14 cellular contexts compared by ENCODE assay signal in the genomic region with DNA sequence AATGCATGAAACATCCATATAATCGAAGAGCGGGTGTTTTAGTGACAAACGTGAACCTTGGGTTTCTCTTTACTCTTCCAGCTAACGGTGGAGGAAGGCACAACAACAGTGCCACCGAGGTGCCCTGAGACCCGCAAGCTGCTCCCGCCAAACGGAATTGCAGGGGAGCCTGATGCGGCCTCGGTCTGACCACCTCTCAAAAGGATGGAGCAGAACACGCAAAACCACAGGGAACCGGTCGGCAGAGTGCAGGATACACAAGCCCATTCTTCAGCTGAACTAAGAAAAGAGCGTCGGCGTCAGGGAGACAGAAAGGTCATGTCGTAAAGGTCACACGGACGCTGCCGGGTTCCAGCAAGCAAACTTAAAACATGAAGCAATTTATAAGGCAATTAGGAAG.
"Had no signal": no experiment of that assay in that cellular context is flagged by ENCODE, and none has a peak within 500 bp of the region (broad histone marks: within the 10 kb centered on the region; RNA-seq: fewer than 3 reads in every experiment).

No MANE protein-coding gene starts in this region.

- H3K36me3 ChIP-seq: thyroid gland, uterus had no signal

- DNase-seq: activated CD4-positive, alpha-beta memory T cell treated with anti-CD3 and anti-CD28 coated beads for 36 hours; activated CD4-positive, alpha-beta T cell treated with anti-CD3 and anti-CD28 coated beads for 36 hours; activated CD8-positive, alpha-beta memory T cell treated with anti-CD3 and anti-CD28 coated beads, Interleukin-2, amount 10 ng/mL, durations not matched to agents 7 days and 5 days; activated gamma-delta T cell; activated T-cell treated with anti-CD3 and anti-CD28 coated beads, Interleukin-2, amount 50 U/mL, for 4 hours; midbrain; stimulated activated CD4-positive, alpha-beta T cell treated with anti-CD3 and anti-CD28 coated beads, Interleukin-15, amount 100 ng/mL, for 24 hours; stimulated activated CD4-positive, alpha-beta T cell treated with anti-CD3 and anti-CD28 coated beads, Interleukin-4, amount 100 ng/mL, for 1 hour; stimulated activated naive B cell treated with anti-CD40 and anti-IgM and Interleukin-4, amounts not matched to agents 10 μg/mL and 1 μg/mL and 100 μg/mL, for 72 hours; T-helper 2 cell; thyroid gland had no signal

- H3K4me3 Mint-ChIP-seq: activated CD4-positive, alpha-beta memory T cell treated with anti-CD3 and anti-CD28 coated beads for 36 hours; activated CD4-positive, alpha-beta T cell treated with anti-CD3 and anti-CD28 coated beads for 36 hours; activated CD8-positive, alpha-beta memory T cell treated with anti-CD3 and anti-CD28 coated beads, Interleukin-2, amount 10 ng/mL, durations not matched to agents 7 days and 5 days; activated T-cell treated with anti-CD3 and anti-CD28 coated beads, Interleukin-2, amount 50 U/mL, for 4 hours; stimulated activated naive B cell treated with anti-CD40 and anti-IgM and Interleukin-4, amounts not matched to agents 10 μg/mL and 1 μg/mL and 100 μg/mL, for 72 hours had no signal

- H3K27me3 ChIP-seq: esophagus muscularis mucosa, hepatocyte, thyroid gland, uterus had no signal

- H3K4me1 Mint-ChIP-seq: activated CD4-positive, alpha-beta T cell treated with anti-CD3 and anti-CD28 coated beads for 36 hours; activated CD8-positive, alpha-beta memory T cell treated with anti-CD3 and anti-CD28 coated beads, Interleukin-2, amount 10 ng/mL, durations not matched to agents 7 days and 5 days had no signal

- ATAC-seq: activated CD4-positive, alpha-beta T cell treated with anti-CD3 and anti-CD28 coated beads for 36 hours; activated CD8-positive, alpha-beta memory T cell treated with anti-CD3 and anti-CD28 coated beads, Interleukin-2, amount 10 ng/mL, durations not matched to agents 7 days and 5 days; activated T-cell treated with anti-CD3 and anti-CD28 coated beads, Interleukin-2, amount 50 U/mL, for 4 hours; stimulated activated naive B cell treated with anti-CD40 and anti-IgM and Interleukin-4, amounts not matched to agents 10 μg/mL and 1 μg/mL and 100 μg/mL, for 72 hours had no signal

- H3K4me1 ChIP-seq: esophagus muscularis mucosa, thyroid gland, uterus had no signal

- H3K4me3 ChIP-seq: esophagus muscularis mucosa, hepatocyte, thyroid gland, uterus had no signal

- H3K27ac ChIP-seq: esophagus muscularis mucosa, hepatocyte, thyroid gland, uterus had no signal

- H3K27ac Mint-ChIP-seq: activated CD4-positive, alpha-beta memory T cell treated with anti-CD3 and anti-CD28 coated beads for 36 hours; activated CD4-positive, alpha-beta T cell treated with anti-CD3 and anti-CD28 coated beads for 36 hours; activated CD8-positive, alpha-beta memory T cell treated with anti-CD3 and anti-CD28 coated beads, Interleukin-2, amount 10 ng/mL, durations not matched to agents 7 days and 5 days had no signal

- H3K9me3 ChIP-seq: thyroid gland had no signal

- H3K27me3 Mint-ChIP-seq: activated CD4-positive, alpha-beta memory T cell treated with anti-CD3 and anti-CD28 coated beads for 36 hours; activated CD4-positive, alpha-beta T cell treated with anti-CD3 and anti-CD28 coated beads for 36 hours; activated CD8-positive, alpha-beta memory T cell treated with anti-CD3 and anti-CD28 coated beads, Interleukin-2, amount 10 ng/mL, durations not matched to agents 7 days and 5 days; stimulated activated naive B cell treated with anti-CD40 and anti-IgM and Interleukin-4, amounts not matched to agents 10 μg/mL and 1 μg/mL and 100 μg/mL, for 72 hours had no signal
